13 cellular contexts compared by ENCODE assay signal in the genomic region with DNA sequence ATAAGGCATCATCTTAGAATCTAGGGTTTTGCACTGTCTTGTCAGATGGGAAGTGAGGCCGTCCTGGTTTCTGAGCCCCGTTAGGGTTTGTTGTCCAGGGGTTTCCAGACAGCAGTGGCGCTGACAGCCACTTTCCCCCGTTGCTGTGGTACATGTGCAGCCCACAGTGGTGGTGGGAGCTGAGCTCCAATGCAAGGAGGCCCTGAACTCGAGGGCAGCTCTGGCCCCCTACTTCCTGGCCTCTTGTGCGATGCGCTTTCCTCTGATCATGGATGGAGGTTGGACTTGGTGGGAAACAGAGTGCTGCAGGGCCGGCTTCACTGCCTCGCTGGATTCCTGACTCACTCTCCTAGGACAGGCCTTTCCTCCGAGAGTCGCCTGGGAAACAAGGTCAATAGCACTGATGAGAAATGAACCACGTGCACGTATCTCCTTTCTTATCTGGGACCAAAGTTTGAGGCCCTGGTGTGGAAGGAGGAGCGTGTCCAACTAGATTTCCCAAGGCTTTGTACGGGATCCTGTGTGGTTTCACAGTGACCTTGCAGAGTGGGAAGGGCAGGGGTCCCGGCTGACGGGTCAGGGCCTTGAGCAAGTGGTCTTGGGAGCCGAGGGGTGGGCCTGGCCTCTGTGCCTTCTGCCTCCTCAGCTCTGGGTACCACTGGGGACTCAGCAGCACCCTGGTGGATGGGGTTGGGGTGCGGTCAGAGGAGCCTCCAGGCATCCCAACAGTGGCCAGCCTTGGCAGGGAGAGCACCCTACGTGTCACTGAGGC. TPM values are rescaled to one million over a fixed set of nuclear protein-coding genes. Genes with fewer than 3 reads are reported as not detected.
A peak's percentile ranks its signal among the peaks of the same experiment; 100 is the strongest.
DNase-seq lines count a peak whose midpoint lies in the region; ATAC-seq, FAIRE-seq and TF ChIP-seq lines count a peak whose summit lies in the region.
"Had no signal": no experiment of that assay in that cellular context is flagged by ENCODE, and none has a peak within 500 bp of the region (broad histone marks: within the 10 kb centered on the region; RNA-seq: fewer than 3 reads in every experiment).

No MANE protein-coding gene starts in this region.

- no peak for ATAC-seq in CD4-positive, CD25-positive, alpha-beta regulatory T cell (ENCODE audit: low read depth in 2 of 2)
- ATAC-seq in gastrocnemius medialis = no peak

- WGBS in HUES64 = 91% methylated on average over 20 of the region's 20 CpGs

- H3K4me1 ChIP-seq in CD4-positive, CD25-positive, alpha-beta regulatory T cell (ENCODE audit: control insufficient read depth, insufficient read depth, low read length, poor library complexity, severe bottlenecking) = peaks cover 37% of the 10 kb centered on the region
- H3K4me1 ChIP-seq in HUES64 (ENCODE audit: insufficient read depth, low read length) (no peaks in the 10 kb centered on the region; the same call in 1 of the 2 replicates), gastrocnemius medialis (peaks cover 39 to 55% of the 10 kb centered on the region in 2 donors), kidney (ENCODE audit: control insufficient read depth in 1 of 2, insufficient read depth in 1 of 2, low read depth in 1 of 2, low read length in 2 of 2) (peaks cover 11 to 34% of the 10 kb centered on the region in 2 donors)

- no peaks in the 10 kb centered on the region for H3K36me3 Mint-ChIP-seq in CD4-positive, CD25-positive, alpha-beta regulatory T cell

- no peaks in the 10 kb centered on the region for H3K9me3 ChIP-seq in CD4-positive, CD25-positive, alpha-beta regulatory T cell (ENCODE audit: control insufficient read depth in 2 of 2, low read length in 2 of 2)
- no peaks in the 10 kb centered on the region for H3K9me3 ChIP-seq in HUES64 (ENCODE audit: insufficient read depth, low read depth, low read length)
- no peaks in the 10 kb centered on the region for H3K9me3 ChIP-seq in gastrocnemius medialis
- no peaks in the 10 kb centered on the region for H3K9me3 ChIP-seq in kidney (ENCODE audit: control insufficient read depth in 1 of 2, low read length in 2 of 2)

- H3K4me3 Mint-ChIP-seq in CD4-positive, CD25-positive, alpha-beta regulatory T cell = peak overlapping the region in 3 of 4 donors; percentile 32 to 79 (median 53)

- H3K27me3 Mint-ChIP-seq in CD4-positive, CD25-positive, alpha-beta regulatory T cell = peaks cover 2% of the 10 kb centered on the region

- peak overlapping the region; percentile 30; the same call in 1 of the 2 replicates for H3K9ac ChIP-seq in HUES64 (ENCODE audit: low read depth, low read length)
- no peak overlapping the region for H3K9ac ChIP-seq in kidney (ENCODE audit: low read length in 2 of 2)

- TF ChIP-seq POLR2A in gastrocnemius medialis (IDR thresholded peaks at IDR 0.05) = no peak

- TF ChIP-seq CTCF in brain microvascular endothelial cell (IDR thresholded peaks at IDR 0.05; ENCODE audit: low read depth, low read length, missing control alignments) = no peak
- TF ChIP-seq CTCF in gastrocnemius medialis (IDR thresholded peaks at IDR 0.05 in 4 of 5, conservative IDR thresholded peaks at IDR 0.05 in 1 of 5) = no peak
- TF ChIP-seq CTCF in kidney (IDR thresholded peaks at IDR 0.05; ENCODE audit: borderline replicate concordance, extremely low read depth, insufficient read depth) = no peak

- H3K4me3 ChIP-seq in CD4-positive, CD25-positive, alpha-beta regulatory T cell (ENCODE audit: low read depth, low read length) = no peak overlapping the region
- H3K4me3 ChIP-seq in HUES64 (ENCODE audit: low read length) (no peak overlapping the region), brain microvascular endothelial cell (ENCODE audit: low read depth, low read length) (no peak overlapping the region), gastrocnemius medialis (no peak overlapping the region), kidney (ENCODE audit: low read length in 2 of 2) (no peak overlapping the region)

- H3K36me3 ChIP-seq in CD4-positive, CD25-positive, alpha-beta regulatory T cell (ENCODE audit: control insufficient read depth, insufficient read depth, low read length) = peaks cover 30% of the 10 kb centered on the region
- H3K36me3 ChIP-seq in HUES64 (ENCODE audit: insufficient read depth, low read length) = peaks cover 31% of the 10 kb centered on the region
- peaks cover 21% of the 10 kb centered on the region for H3K36me3 ChIP-seq in brain microvascular endothelial cell (replicated peaks)
- peaks cover 0 to 17% of the 10 kb centered on the region in 2 donors for H3K36me3 ChIP-seq in gastrocnemius medialis
- peaks cover 10 to 13% of the 10 kb centered on the region in 2 donors for H3K36me3 ChIP-seq in kidney (ENCODE audit: control insufficient read depth in 1 of 2, insufficient read depth in 2 of 2, low read length in 2 of 2)

- no peak for DNase-seq in CD4-positive, CD25-positive, alpha-beta regulatory T cell
- peak; percentile 45 for DNase-seq in brain microvascular endothelial cell
- DNase-seq in mucosa of gallbladder (ENCODE audit: low spot score) = peak; percentile 50
- DNase-seq in gastrocnemius medialis = no peak
- DNase-seq in OCI-M2 (lab: John Stamatoyannopoulos, UW; ENCODE audit: unreplicated experiment) = no peak
- no peak for DNase-seq in kidney
- DNase-seq in stimulated activated CD4-positive, alpha-beta T cell treated with anti-CD3 and anti-CD28 coated beads, Interleukin-4, amount 100 ng/mL, for 24 hours = no peak
- DNase-seq: C1 segment of cervical spinal cord; central memory CD4-positive, alpha-beta T cell; MV-4-11; NCI-H524 treated with DMSO at 0.1 percent for 48 hours; Right ventricle myocardium superior had no signal

- H3K4me1 Mint-ChIP-seq in CD4-positive, CD25-positive, alpha-beta regulatory T cell = peaks cover 0 to 45% (median 11%) of the 10 kb centered on the region in 4 donors

- H3K9me3 Mint-ChIP-seq in CD4-positive, CD25-positive, alpha-beta regulatory T cell = peaks cover 0 to 3% (median 0%) of the 10 kb centered on the region in 7 donors

- FAIRE-seq in kidney (lab: Jason Lieb, UNC) = no peak

- in situ Hi-C loops in brain microvascular endothelial cell (cut with HindIII; ENCODE audit: low pct_ligation_motif_present, low sequenced_read_pairs) = no loop called here
- in situ Hi-C loops in gastrocnemius medialis (cut with MboI; ENCODE audit: low sequenced_read_pairs in 4 of 4) = no loop called here

- H3K27me3 ChIP-seq in CD4-positive, CD25-positive, alpha-beta regulatory T cell (ENCODE audit: control insufficient read depth, insufficient read depth, low read length) = no peaks in the 10 kb centered on the region
- H3K27me3 ChIP-seq in HUES64 (ENCODE audit: insufficient read depth, low read length) = peaks cover 6% of the 10 kb centered on the region
- peaks cover 3% of the 10 kb centered on the region for H3K27me3 ChIP-seq in brain microvascular endothelial cell (replicated peaks)
- H3K27me3 ChIP-seq in gastrocnemius medialis = no peaks in the 10 kb centered on the region

- no peak overlapping the region for H3K27ac ChIP-seq in CD4-positive, CD25-positive, alpha-beta regulatory T cell (ENCODE audit: insufficient read depth, low read length, poor library complexity, severe bottlenecking)
- H3K27ac ChIP-seq in HUES64 (ENCODE audit: low read depth, low read length) (no peak overlapping the region), brain microvascular endothelial cell (no peak overlapping the region), gastrocnemius medialis (no peak overlapping the region), kidney (ENCODE audit: low read depth in 2 of 2, low read length in 2 of 2) (no peak overlapping the region)

- no peak overlapping the region for H3K27ac Mint-ChIP-seq in CD4-positive, CD25-positive, alpha-beta regulatory T cell

- intact Hi-C loops in gastrocnemius medialis (cut with DNase I; ENCODE audit: low total_unique reads) = no loop called here
- intact Hi-C loops in kidney (cut with DNase I) = no loop called here

RNA-seq across cellular contexts. Expression of a gene that starts 3.7 kb away (rescaled TPM):
- 43.8 TPM for total RNA-seq in CD4-positive, CD25-positive, alpha-beta regulatory T cell
- 1 to 10 TPM; 3.8 to 6.0 (median 5.0) TPM for polyA plus RNA-seq in CD4-positive, CD25-positive, alpha-beta regulatory T cell
- polyA plus RNA-seq in HUES64 (2013, experiment 1 of 2) = 21.9 TPM
- polyA plus RNA-seq in HUES64 (2013, experiment 2 of 2) = 23.0 TPM
- 38.1 TPM for total RNA-seq in mucosa of gallbladder
- total RNA-seq in gastrocnemius medialis = 10 to 100 TPM in 3 of 4 donors, 1 to 10 TPM in 1; 9.2 to 22.6 (median 20.8) TPM
- 30.9 TPM for total RNA-seq in kidney
- polyA plus RNA-seq in kidney (ENCODE audit: insufficient read depth, low read depth, low replicate concordance) = 7.5 TPM

RNA-seq across cellular contexts. Expression of a gene that starts 19.2 kb away (rescaled TPM):
- 27.2 TPM for total RNA-seq in CD4-positive, CD25-positive, alpha-beta regulatory T cell
- polyA plus RNA-seq in CD4-positive, CD25-positive, alpha-beta regulatory T cell = 10 to 100 TPM; 23.9 to 34.2 (median 31.8) TPM
- polyA plus RNA-seq in HUES64 (2013, experiment 1 of 2) = 10.5 TPM
- 9.6 TPM for polyA plus RNA-seq in HUES64 (2013, experiment 2 of 2)
- total RNA-seq in mucosa of gallbladder (179 TPM), gastrocnemius medialis (1 to 10 TPM in 1 of 4 donors, under 1 TPM in 3; 0.56 to 2.4 (median 0.70) TPM), kidney (106 TPM)
- polyA plus RNA-seq in kidney (ENCODE audit: insufficient read depth, low read depth, low replicate concordance) = 108 TPM

RNA-seq across cellular contexts. Expression of a gene that starts 19.5 kb away (rescaled TPM):
- total RNA-seq in CD4-positive, CD25-positive, alpha-beta regulatory T cell = 5.1 TPM
- 1 to 10 TPM in 2 of 4 donors, under 1 TPM in 2; 0.79 to 1.4 (median 1.0) TPM for polyA plus RNA-seq in CD4-positive, CD25-positive, alpha-beta regulatory T cell
- polyA plus RNA-seq in HUES64 (2013, experiment 1 of 2) = 0.80 TPM
- polyA plus RNA-seq in HUES64 (2013, experiment 2 of 2) = 0.63 TPM
- 7.5 TPM for total RNA-seq in mucosa of gallbladder
- 1 to 10 TPM in 1 of 4 donors, under 1 TPM in 1, not detected in 2; 0.13 to 1.5 TPM for total RNA-seq in gastrocnemius medialis
- 8.0 TPM for total RNA-seq in kidney
- 6.2 TPM for polyA plus RNA-seq in kidney (ENCODE audit: insufficient read depth, low read depth, low replicate concordance)

RNA-seq across cellular contexts. Expression of a gene that starts 35.7 kb away (rescaled TPM):
- total RNA-seq in CD4-positive, CD25-positive, alpha-beta regulatory T cell = 120 TPM
- 10 to 100 TPM; 27.2 to 38.9 (median 28.6) TPM for polyA plus RNA-seq in CD4-positive, CD25-positive, alpha-beta regulatory T cell
- 6.0 TPM for polyA plus RNA-seq in HUES64 (2013, experiment 1 of 2)
- polyA plus RNA-seq in HUES64 (2013, experiment 2 of 2) = 4.6 TPM
- 54.0 TPM for total RNA-seq in mucosa of gallbladder
- total RNA-seq in gastrocnemius medialis = 10 to 100 TPM; 15.5 to 37.1 (median 26.3) TPM
- total RNA-seq in kidney = 36.7 TPM
- polyA plus RNA-seq in kidney (ENCODE audit: insufficient read depth, low read depth, low replicate concordance) = 21.5 TPM

RNA-seq across cellular contexts. Expression of a gene that starts 42.7 kb away (rescaled TPM):
- total RNA-seq in CD4-positive, CD25-positive, alpha-beta regulatory T cell = 5.8 TPM
- 1 to 10 TPM in 2 of 4 donors, under 1 TPM in 2; 0.89 to 3.1 (median 1.8) TPM for polyA plus RNA-seq in CD4-positive, CD25-positive, alpha-beta regulatory T cell
- polyA plus RNA-seq in HUES64 (2013, experiment 1 of 2) = 0.55 TPM
- polyA plus RNA-seq in HUES64 (2013, experiment 2 of 2) = 1.0 TPM
- total RNA-seq in mucosa of gallbladder = 9.4 TPM
- total RNA-seq in gastrocnemius medialis = under 1 TPM in 2 of 4 donors, not detected in 2; 0.29 to 0.36 TPM
- total RNA-seq in kidney = 7.7 TPM
- 1.2 TPM for polyA plus RNA-seq in kidney (ENCODE audit: insufficient read depth, low read depth, low replicate concordance)

Comparison
In these comparisons a context has a peak if more than half of its experiments do, and no peak if none do; other contexts are left out.
1. DNase-seq: peak in brain microvascular endothelial cell (single experiment) and mucosa of gallbladder (single experiment); none in CD4-positive, CD25-positive, alpha-beta regulatory T cell (0 of 3), gastrocnemius medialis (0 of 2), OCI-M2 (single experiment), kidney (single experiment) and stimulated activated CD4-positive, alpha-beta T cell treated with anti-CD3 and anti-CD28 coated beads, Interleukin-4, amount 100 ng/mL, for 24 hours (single experiment).